ENCODE assay signal across 8 cellular contexts in genomic region chr12:8950702-8951478, GRCh38. TPM values are rescaled to one million over a fixed set of nuclear protein-coding genes. Genes with fewer than 3 reads are reported as not detected.
A peak's percentile ranks its signal among the peaks of the same experiment; 100 is the strongest.
DNase-seq lines count a peak whose midpoint lies in the region; ATAC-seq, FAIRE-seq and TF ChIP-seq lines count a peak whose summit lies in the region.

No MANE protein-coding gene starts in this region.

- WGBS in A549 (ENCODE audit: missing lambda C conversion rate) = 36% methylated on average over 9 of the region's 9 CpGs
- WGBS in adrenal gland, 4 donors = 27 to 34% (median 29%) methylated on average over 9 of the region's 9 CpGs

- H3K36me3 ChIP-seq in adrenal gland (replicated peaks in 1 of 2) = peaks cover 0 to 1% of the 10 kb centered on the region in 2 donors
- H3K36me3 ChIP-seq in lower lobe of right lung = peaks cover 4% of the 10 kb centered on the region

- H3K27me3 ChIP-seq in adrenal gland (no peaks in the 10 kb centered on the region), lower lobe of right lung (ENCODE audit: low read depth) (no peaks in the 10 kb centered on the region)

- POLR2A ChIA-PET in A549 (lab: Yijun Ruan, JAX) = interaction anchor here (3.2 kb wide), 1 partner anchor 37 kb away, joined by 22 read pairs; the partner anchor contains the start of gene PHC1

- no peak for TF ChIP-seq RAD21 in A549 (conservative IDR thresholded peaks at IDR 0.05 in 1 of 2, IDR thresholded peaks at IDR 0.05 in 1 of 2)

- CTCF ChIA-PET in A549 (lab: Yijun Ruan, JAX) = interaction anchor here (0.6 to 3.2 kb wide), 3 partner anchors 87 to 253 kb away, joined by 3 to 21 read pairs (median 19); no protein-coding TSS in a partner anchor

- DNase-seq in A549 (ENCODE audit: low read depth in 1 of 2, low spot score in 1 of 2) (no peak), HFF-Myc (ENCODE audit: extremely low read depth, low read depth) (no peak), adrenal gland (no peak), lower lobe of right lung (no peak), mesenteric fat pad (ENCODE audit: low spot score) (no peak), epidermal melanocyte (ENCODE audit: insufficient read length, low spot score) (no peak), A172 (ENCODE audit: low spot score) (no peak)

- H3K4me1 ChIP-seq in A549 = peaks cover 19% of the 10 kb centered on the region
- peaks cover 7 to 25% of the 10 kb centered on the region in 2 donors for H3K4me1 ChIP-seq in adrenal gland (replicated peaks in 1 of 2)
- H3K4me1 ChIP-seq in lower lobe of right lung = peaks cover 26% of the 10 kb centered on the region

- no peak for TF ChIP-seq EP300 in A549 (IDR thresholded peaks at IDR 0.05)

- ATAC-seq in A549 (no peak), lower lobe of right lung (no peak), HG02870 (IDR thresholded peaks at IDR 0.05; ENCODE audit: unreplicated experiment) (no peak)

- TF ChIP-seq CTCF in A549 (IDR thresholded peaks at IDR 0.05) (no peak), HFF-Myc (IDR thresholded peaks at IDR 0.05; ENCODE audit: low read depth, low read length, missing control alignments) (no peak), adrenal gland (IDR thresholded peaks at IDR 0.05) (peak in 3 of 6 experiments; percentile 13 to 38 (median 33)), lower lobe of right lung (IDR thresholded peaks at IDR 0.05) (no peak)

- intact Hi-C loops in adrenal gland (cut with DNase I) = loop anchor here (5.0 to 10.0 kb wide), 2 partner anchors 84 to 86 kb away; no protein-coding TSS in a partner anchor
- intact Hi-C loops in lower lobe of right lung (cut with DNase I) = no loop called here

- no peaks in the 10 kb centered on the region for H3K9me3 ChIP-seq in A549
- H3K9me3 ChIP-seq in adrenal gland (replicated peaks in 1 of 3) = no peaks in the 10 kb centered on the region
- H3K9me3 ChIP-seq in lower lobe of right lung = no peaks in the 10 kb centered on the region

- H3K4me2 ChIP-seq in A549 = peak overlapping the region; percentile 78

- peak overlapping the region; percentile 90 to 93 for H3K27ac ChIP-seq in A549
- H3K27ac ChIP-seq in adrenal gland = peak overlapping the region in 3 of 5 donors; percentile 97 to 98 (median 98)
- H3K27ac ChIP-seq in lower lobe of right lung = peak overlapping the region; percentile 97

- TF ChIP-seq POLR2A in A549 (IDR thresholded peaks at IDR 0.05; ENCODE audit: low read length) = no peak
- no peak for TF ChIP-seq POLR2A in adrenal gland (IDR thresholded peaks at IDR 0.05)

- H3K4me3 ChIP-seq in A549 (peak overlapping the region; percentile 100), HFF-Myc (replicated peaks; ENCODE audit: low read depth, low read length) (peak overlapping the region; percentile 88), adrenal gland (peak overlapping the region in 1 of 4 donors; percentile 58), lower lobe of right lung (peak overlapping the region; percentile 71)

- no peak for FAIRE-seq in A549 (lab: Jason Lieb, UNC)

TF ChIP-seq in A549, 52 proteins besides CTCF, POLR2A, EP300 and RAD21:
- TF ChIP-seq RFX5 (IDR thresholded peaks at IDR 0.05) (no peak), CBX8 (IDR thresholded peaks at IDR 0.05) (no peak), RARB (CRISPR knock-in tag; IDR thresholded peaks at IDR 0.05) (no peak), ZFP36 (IDR thresholded peaks at IDR 0.05; ENCODE audit: borderline replicate concordance, partially characterized antibody) (no peak), FOSB (CRISPR knock-in tag; IDR thresholded peaks at IDR 0.05) (no peak), USF2 (IDR thresholded peaks at IDR 0.05) (no peak), NPAS2 (CRISPR knock-in tag; IDR thresholded peaks at IDR 0.05; ENCODE audit: borderline replicate concordance) (no peak), HOXA7 (CRISPR knock-in tag; IDR thresholded peaks at IDR 0.05) (no peak), ATOH8 (CRISPR knock-in tag; IDR thresholded peaks at IDR 0.05; ENCODE audit: low read depth) (no peak), HDAC2 (IDR thresholded peaks at IDR 0.05) (no peak), REST (IDR thresholded peaks at IDR 0.05) (no peak), CHD2 (IDR thresholded peaks at IDR 0.05; ENCODE audit: low read length, partially characterized antibody) (no peak)

RNA-seq across cellular contexts. Expression of gene M6PR, which starts 1.4 kb away (rescaled TPM):
- polyA plus RNA-seq in A549 (2011; rRNA removed) (162 and 227 TPM in 2 replicates), A549 (2017; fragmentation: RNase III; extraction: RNeasy Plus Mini Kit Qiagen cat#74134 plus additional on column Dnase treatment) (145 to 187 TPM (median 182 TPM) in 3 replicates), adrenal gland (10 to 100 TPM; 48.8 to 95.5 (median 92.2) TPM)
- 95.6 and 106 TPM in 2 replicates for polyA plus RNA-seq in A549 (2012; cell fraction: cytosol; rRNA removed)
- polyA plus RNA-seq in A549 (2012; cell fraction: nucleus; rRNA removed) = 63.2 and 138 TPM in 2 replicates
- 264 and 270 TPM in 2 replicates for polyA minus RNA-seq in A549 (2011; rRNA and poly(A)+ RNA removed)
- total RNA-seq in adrenal gland (100 to 1,000 TPM in 7 of 8 donors, 10 to 100 TPM in 1; 76.1 to 194 (median 143) TPM), lower lobe of right lung (226 TPM), mesenteric fat pad (141 TPM)
- total RNA-seq in A172 (2014; rRNA removed; shearing (Covaris generic)) = 97.4 and 114 TPM in 2 replicates

RNA-seq across cellular contexts. Expression of gene PHC1, which starts 36.6 kb away (rescaled TPM):
- polyA plus RNA-seq in A549 (2011; rRNA removed) (26.5 and 40.5 TPM in 2 replicates), A549 (2017; fragmentation: RNase III; extraction: RNeasy Plus Mini Kit Qiagen cat#74134 plus additional on column Dnase treatment) (10.6 to 12.6 TPM (median 11.2 TPM) in 3 replicates), adrenal gland (10 to 100 TPM; 14.8 to 68.3 (median 43.1) TPM)
- polyA plus RNA-seq in A549 (2012; cell fraction: cytosol; rRNA removed) = 13.8 and 17.9 TPM in 2 replicates
- 38.6 and 42.8 TPM in 2 replicates for polyA plus RNA-seq in A549 (2012; cell fraction: nucleus; rRNA removed)
- 30.9 and 33.5 TPM in 2 replicates for polyA minus RNA-seq in A549 (2011; rRNA and poly(A)+ RNA removed)
- total RNA-seq in adrenal gland (10 to 100 TPM; 10.9 to 47.7 (median 26.5) TPM), lower lobe of right lung (38.8 TPM), mesenteric fat pad (18.0 TPM)
- total RNA-seq in A172 (2014; rRNA removed; shearing (Covaris generic)) = 6.6 and 7.3 TPM in 2 replicates

RNA-seq across cellular contexts. Expression of gene KLRG1, which starts 38.5 kb away (rescaled TPM):
- 7.5 and 9.4 TPM in 2 replicates for polyA plus RNA-seq in A549 (2011; rRNA removed)
- 3.1 and 3.3 TPM in 2 replicates for polyA plus RNA-seq in A549 (2012; cell fraction: cytosol; rRNA removed)
- polyA plus RNA-seq in A549 (2012; cell fraction: nucleus; rRNA removed) = 1.3 and 1.8 TPM in 2 replicates
- 3.8 to 5.1 TPM (median 4.8 TPM) in 3 replicates for polyA plus RNA-seq in A549 (2017; fragmentation: RNase III; extraction: RNeasy Plus Mini Kit Qiagen cat#74134 plus additional on column Dnase treatment)
- 4.4 and 5.1 TPM in 2 replicates for polyA minus RNA-seq in A549 (2011; rRNA and poly(A)+ RNA removed)
- 1 to 10 TPM in 7 of 8 donors, not detected in 1; 2.6 to 5.2 (median 3.4) TPM for total RNA-seq in adrenal gland
- polyA plus RNA-seq in adrenal gland = 1 to 10 TPM; 1.2 to 2.0 (median 1.5) TPM
- total RNA-seq in lower lobe of right lung = 4.8 TPM
- total RNA-seq in mesenteric fat pad = 7.7 TPM
- total RNA-seq in A172 (2014; rRNA removed; shearing (Covaris generic)) = not detected in 2 replicates
